In the genomic region with DNA sequence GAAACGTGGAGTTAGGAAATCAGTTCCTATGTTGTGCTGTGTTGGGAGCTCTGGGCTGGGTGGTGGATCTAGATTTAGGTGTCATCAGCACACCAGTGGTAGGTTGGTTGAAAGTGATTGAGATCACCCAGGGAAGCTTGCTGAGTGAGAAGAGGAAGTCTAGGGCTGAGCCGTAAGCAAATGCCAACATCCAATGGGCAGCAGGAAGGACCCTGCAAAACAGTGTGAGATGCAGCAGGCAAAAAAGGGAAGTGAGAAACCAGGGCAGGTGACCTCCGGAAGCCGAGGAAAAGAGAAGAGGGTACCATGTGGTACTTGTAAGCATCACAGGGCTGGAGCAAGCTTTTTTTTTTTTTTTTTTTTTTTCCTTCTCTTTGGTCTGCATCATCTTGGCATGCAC, we compare ENCODE assay signal across 8 cellular contexts. TPM values are rescaled to one million over a fixed set of nuclear protein-coding genes. Genes with fewer than 3 reads are reported as not detected.
DNase-seq lines count a peak whose midpoint lies in the region; ATAC-seq and TF ChIP-seq lines count a peak whose summit lies in the region.

No MANE protein-coding gene starts in this region.

- H3K27ac ChIP-seq in H9 (ENCODE audit: insufficient read length, low read depth, low read length) (no peak overlapping the region), right atrium auricular region (no peak overlapping the region)
- no peak overlapping the region for H3K27ac ChIP-seq in CD4-positive, alpha-beta T cell (ENCODE audit: low read depth, low read length)

- H3K18ac ChIP-seq in H9 (ENCODE audit: insufficient read length, low read depth, low read length) = no peak overlapping the region

- no peaks in the 10 kb centered on the region for H3K79me2 ChIP-seq in H9 (ENCODE audit: insufficient read depth, low read length)

- no peaks in the 10 kb centered on the region for H3K9me3 Mint-ChIP-seq in H9
- peaks cover 2% of the 10 kb centered on the region for H3K9me3 Mint-ChIP-seq in glutamatergic neuron (ENCODE audit: unreplicated experiment)
- H3K9me3 Mint-ChIP-seq in type B pancreatic cell = no peaks in the 10 kb centered on the region
- no peaks in the 10 kb centered on the region for H3K9me3 Mint-ChIP-seq in CD4-positive, alpha-beta T cell

- CTCF ChIA-PET in CD4-positive, alpha-beta T cell (lab: Charles Lee) = interaction anchor here (0.7 kb wide), 1 partner anchor 502 kb away, joined by 3 read pairs; no protein-coding TSS in a partner anchor

- H4K5ac ChIP-seq in H9 (ENCODE audit: insufficient read length, low read depth, low read length) = no peak overlapping the region

- H3K56ac ChIP-seq in H9 (ENCODE audit: insufficient read length, low read depth, low read length) = no peak overlapping the region

- H3K4me3 ChIP-seq in right atrium auricular region = no peak overlapping the region

- no peaks in the 10 kb centered on the region for H3K36me3 ChIP-seq in right atrium auricular region

- H3K14ac ChIP-seq in H9 (ENCODE audit: insufficient read depth, low read length) = no peak overlapping the region

- H2BK12ac ChIP-seq in H9 (ENCODE audit: insufficient read length, low read depth, low read length) = no peak overlapping the region

- H3K23ac ChIP-seq in H9 (ENCODE audit: insufficient read length, low read depth, low read length) = no peak overlapping the region

- no peaks in the 10 kb centered on the region for H3K27me3 Mint-ChIP-seq in H9 (ENCODE audit: low read depth)
- H3K27me3 Mint-ChIP-seq in glutamatergic neuron (ENCODE audit: unreplicated experiment) = peaks cover 5% of the 10 kb centered on the region
- H3K27me3 Mint-ChIP-seq in type B pancreatic cell = peaks cover 3% of the 10 kb centered on the region
- H3K27me3 Mint-ChIP-seq in CD4-positive, alpha-beta T cell = no peaks in the 10 kb centered on the region

- DNase-seq in H9 (no peak), MV-4-11 (lab: John Stamatoyannopoulos, UW) (peak; percentile 99), right atrium auricular region (ENCODE audit: low spot score) (peak; percentile 74), glutamatergic neuron (no peak), type B pancreatic cell (ENCODE audit: extremely low spot score, unreplicated experiment) (no peak), NCI-H524 treated with DMSO at 0.1 percent for 48 hours (lab: John Stamatoyannopoulos, UW) (no peak)
- DNase-seq in CD4-positive, alpha-beta T cell = no peak

- TF ChIP-seq CTCF in H9 (conservative IDR thresholded peaks at IDR 0.05) = no peak
- no peak for TF ChIP-seq CTCF in right atrium auricular region (IDR thresholded peaks at IDR 0.05)
- no peak for TF ChIP-seq CTCF in glutamatergic neuron (IDR thresholded peaks at IDR 0.05; ENCODE audit: partially characterized antibody, unreplicated experiment)
- TF ChIP-seq CTCF in type B pancreatic cell (conservative IDR thresholded peaks at IDR 0.05) = no peak
- TF ChIP-seq CTCF in CD4-positive, alpha-beta T cell (IDR thresholded peaks at IDR 0.05) = no peak

- no peak overlapping the region for H2BK20ac ChIP-seq in H9 (ENCODE audit: low read depth, low read length, poor library complexity, severe bottlenecking)

- H2BK5ac ChIP-seq in H9 (ENCODE audit: insufficient read length, low read length) = no peak overlapping the region

- H3K27ac Mint-ChIP-seq in H9 (peak overlapping the region in 2 of 3 experiments; percentile 4 to 23; a peak in 3 of 7 replicates), glutamatergic neuron (ENCODE audit: unreplicated experiment) (no peak overlapping the region), type B pancreatic cell (no peak overlapping the region)
- H3K27ac Mint-ChIP-seq in CD4-positive, alpha-beta T cell = no peak overlapping the region

- H3K23me2 ChIP-seq in H9 (ENCODE audit: insufficient read length, low read depth, low read length, poor library complexity, severe bottlenecking) = no peaks in the 10 kb centered on the region

- no peak overlapping the region for H4K8ac ChIP-seq in H9 (replicated peaks; ENCODE audit: insufficient read length, low read depth, low read length)

- H3K4ac ChIP-seq in H9 (ENCODE audit: low read depth, low read length) = no peak overlapping the region

- no peaks in the 10 kb centered on the region for H3K36me3 Mint-ChIP-seq in H9 (ENCODE audit: insufficient read depth in 1 of 3, low read depth in 3 of 3)
- H3K36me3 Mint-ChIP-seq in glutamatergic neuron (ENCODE audit: unreplicated experiment) = no peaks in the 10 kb centered on the region
- no peaks in the 10 kb centered on the region for H3K36me3 Mint-ChIP-seq in type B pancreatic cell
- H3K36me3 Mint-ChIP-seq in CD4-positive, alpha-beta T cell (ENCODE audit: low read depth) = no peaks in the 10 kb centered on the region

- H3K27me3 ChIP-seq in H9 (ENCODE audit: insufficient read depth, low read length) (no peaks in the 10 kb centered on the region), right atrium auricular region (no peaks in the 10 kb centered on the region)
- H3K27me3 ChIP-seq in CD4-positive, alpha-beta T cell (ENCODE audit: control insufficient read depth, insufficient read depth, low read length) = no peaks in the 10 kb centered on the region

- no CpG with 5 or more reads among the region's 4 CpGs for WGBS in H9 (ENCODE audit: extremely low coverage, insufficient read length, low lambda C conversion rate)

- H3K4me2 ChIP-seq in H9 (ENCODE audit: insufficient read depth, insufficient read length, low read length) = no peak overlapping the region

- peak; percentile 95 for ATAC-seq in GM18505 (IDR thresholded peaks at IDR 0.05; ENCODE audit: unreplicated experiment)
- no peak for ATAC-seq in CD4-positive, alpha-beta T cell (ENCODE audit: poor library complexity)

- H3K4me1 Mint-ChIP-seq in H9 = peaks cover 12% of the 10 kb centered on the region in 2 experiments
- peaks cover 5% of the 10 kb centered on the region for H3K4me1 Mint-ChIP-seq in glutamatergic neuron (ENCODE audit: low read depth, unreplicated experiment)
- H3K4me1 Mint-ChIP-seq in type B pancreatic cell (ENCODE audit: unreplicated experiment) = no peaks in the 10 kb centered on the region
- peaks cover 5% of the 10 kb centered on the region for H3K4me1 Mint-ChIP-seq in CD4-positive, alpha-beta T cell (ENCODE audit: low read depth)

- H2BK15ac ChIP-seq in H9 (ENCODE audit: low read depth, low read length) = no peak overlapping the region

- H3K79me1 ChIP-seq in H9 (ENCODE audit: insufficient read depth, low read depth, low read length, poor library complexity, severe bottlenecking) = no peaks in the 10 kb centered on the region

- H3K9me3 ChIP-seq in H9 (ENCODE audit: control insufficient read depth, low read depth, low read length) (no peaks in the 10 kb centered on the region), right atrium auricular region (no peaks in the 10 kb centered on the region)
- no peaks in the 10 kb centered on the region for H3K9me3 ChIP-seq in CD4-positive, alpha-beta T cell (ENCODE audit: control insufficient read depth, low read length)

- no peak for TF ChIP-seq POLR2A in GM18505 (IDR thresholded peaks at IDR 0.05; ENCODE audit: borderline replicate concordance, extremely low read depth, insufficient read depth, insufficient read length)

- H4K91ac ChIP-seq in H9 (ENCODE audit: insufficient read length, low read depth, low read length) = no peak overlapping the region

- H3T11ph ChIP-seq in H9 (ENCODE audit: low read length) = no peak overlapping the region

- intact Hi-C loops in CD4-positive, alpha-beta T cell (cut with DNase I, micrococcal nuclease) = no loop called here

- no peak overlapping the region for H3K9ac ChIP-seq in H9 (ENCODE audit: extremely low read depth, insufficient read length, low read length)

- H4K20me1 ChIP-seq in H9 (ENCODE audit: control insufficient read depth, insufficient read depth, insufficient read length) = no peaks in the 10 kb centered on the region

- POLR2A ChIA-PET in CD4-positive, alpha-beta T cell (lab: Charles Lee) = interaction anchor here (0.9 kb wide), 1 partner anchor 264 kb away, joined by 4 read pairs; no protein-coding TSS in a partner anchor

- H3K4me1 ChIP-seq in H9 (ENCODE audit: insufficient read depth, low read length) (peaks cover 2% of the 10 kb centered on the region; the same call in 1 of the 2 replicates), right atrium auricular region (peaks cover 0 to 14% of the 10 kb centered on the region in 2 donors)

- no peak overlapping the region for H2BK120ac ChIP-seq in H9 (ENCODE audit: low read depth, low read length, poor library complexity, severe bottlenecking)

- H2AFZ ChIP-seq in H9 (ENCODE audit: low read length) = no peak overlapping the region

- H2AK5ac ChIP-seq in H9 (ENCODE audit: insufficient read length, low read length) = no peak overlapping the region

- H3K4me3 Mint-ChIP-seq in H9 = no peak overlapping the region
- no peak overlapping the region for H3K4me3 Mint-ChIP-seq in glutamatergic neuron (ENCODE audit: unreplicated experiment)
- H3K4me3 Mint-ChIP-seq in type B pancreatic cell = no peak overlapping the region
- H3K4me3 Mint-ChIP-seq in CD4-positive, alpha-beta T cell = no peak overlapping the region

RNA-seq across cellular contexts. Expression of a gene that starts 15.9 kb away (rescaled TPM):
- 142 and 147 TPM in 2 replicates for total RNA-seq in H9 (2021)
- total RNA-seq in right atrium auricular region = 10 to 100 TPM; 88.7 to 99.2 TPM
- 152 TPM for total RNA-seq in glutamatergic neuron (ENCODE audit: unreplicated experiment)
- 169 and 262 TPM in 2 replicates for total RNA-seq in type B pancreatic cell (ENCODE audit: low replicate concordance)
- total RNA-seq in CD4-positive, alpha-beta T cell = 10 to 100 TPM; 77.7 to 79.3 TPM

RNA-seq across cellular contexts. Expression of a gene that starts 45.1 kb away (rescaled TPM):
- total RNA-seq in H9 (2021) (51.2 and 52.4 TPM in 2 replicates), right atrium auricular region (10 to 100 TPM; 32.7 to 38.9 TPM), glutamatergic neuron (ENCODE audit: unreplicated experiment) (37.7 TPM), type B pancreatic cell (ENCODE audit: low replicate concordance) (33.2 and 34.9 TPM in 2 replicates)
- 10 to 100 TPM; 63.5 to 64.0 TPM for total RNA-seq in CD4-positive, alpha-beta T cell

RNA-seq across cellular contexts. Expression of a gene that starts 49.8 kb away (rescaled TPM):
- total RNA-seq in H9 (2021) (433 and 443 TPM in 2 replicates), right atrium auricular region (100 to 1,000 TPM; 440 to 569 TPM), glutamatergic neuron (ENCODE audit: unreplicated experiment) (177 TPM), type B pancreatic cell (ENCODE audit: low replicate concordance) (238 and 260 TPM in 2 replicates)
- total RNA-seq in CD4-positive, alpha-beta T cell = 100 to 1,000 TPM; 260 to 267 TPM

Comparison
In these comparisons a context has a peak if more than half of its experiments do, and no peak if none do; other contexts are left out.
1. DNase-seq: peak in MV-4-11 (single experiment) and right atrium auricular region (single experiment); none in H9 (single experiment), glutamatergic neuron (single experiment), type B pancreatic cell (single experiment), NCI-H524 treated with DMSO at 0.1 percent for 48 hours (single experiment) and CD4-positive, alpha-beta T cell (0 of 10).
2. H3K27ac Mint-ChIP-seq: peak in H9 (2 of 3); none in glutamatergic neuron (single experiment), type B pancreatic cell (single experiment) and CD4-positive, alpha-beta T cell (single experiment).